Comparison of ENCODE assay signal across 9 cellular contexts in the genomic region with DNA sequence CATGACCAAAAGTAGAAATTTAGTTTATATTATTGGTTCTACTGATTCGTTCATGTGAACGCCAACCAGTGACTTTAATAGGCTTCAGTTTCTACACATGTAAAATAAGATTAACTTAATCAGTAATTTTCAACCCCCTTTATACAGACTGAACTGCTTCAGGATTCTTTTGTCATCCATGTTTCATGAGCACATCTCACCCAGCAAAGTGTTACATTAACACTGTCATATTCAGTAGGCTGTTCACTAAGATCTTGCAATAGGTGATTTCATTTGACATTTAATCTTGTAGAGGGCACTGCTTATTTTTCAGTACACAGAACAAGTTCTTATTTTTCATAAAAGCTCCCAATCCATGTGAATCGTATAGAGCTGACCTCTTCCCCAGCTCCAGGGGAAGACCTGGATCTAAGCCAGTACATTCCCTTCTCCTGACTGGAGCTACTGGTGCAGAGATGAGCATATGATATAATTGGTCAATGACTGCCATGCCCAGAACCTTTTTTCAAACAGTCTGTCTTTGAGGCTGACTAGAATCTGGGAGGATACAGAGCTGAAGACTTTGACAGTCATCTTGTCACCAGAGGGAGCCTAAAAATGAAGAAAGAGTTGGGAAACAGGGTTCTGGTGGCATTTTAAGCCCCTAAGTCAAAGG.
DNase-seq lines count a peak whose midpoint lies in the region; ATAC-seq, FAIRE-seq and TF ChIP-seq lines count a peak whose summit lies in the region.
"Had no signal": no experiment of that assay in that cellular context is flagged by ENCODE, and none has a peak within 500 bp of the region (broad histone marks: within the 10 kb centered on the region; RNA-seq: fewer than 3 reads in every experiment).

No MANE protein-coding gene starts in this region.

- no peak for TF ChIP-seq CTCF in BJ (IDR thresholded peaks at IDR 0.05; ENCODE audit: insufficient read depth, low read depth, low read length)
- TF ChIP-seq CTCF in bronchial epithelial cell (IDR thresholded peaks at IDR 0.05; ENCODE audit: insufficient read depth, low read length, severe bottlenecking), result no peak
- TF ChIP-seq CTCF in OCI-LY7 (conservative IDR thresholded peaks at IDR 0.05; ENCODE audit: low read length), result no peak

- H2BK15ac ChIP-seq in mesendoderm (replicated peaks; ENCODE audit: low read depth), result no peak overlapping the region

- peaks cover 10% of the 10 kb centered on the region for H3K4me1 ChIP-seq in mesendoderm (ENCODE audit: control insufficient read depth, low read depth, low read length)
- H3K4me1 ChIP-seq in OCI-LY7 (ENCODE audit: insufficient read depth, low read length, poor library complexity, severe bottlenecking), result no peaks in the 10 kb centered on the region

- H3K18ac ChIP-seq in mesendoderm (ENCODE audit: low read length), result peak overlapping the region; percentile 28

- peak overlapping the region; percentile 9 for H3K23ac ChIP-seq in mesendoderm (ENCODE audit: low read length)

- ATAC-seq in GM21528 (IDR thresholded peaks at IDR 0.05; ENCODE audit: low FRiP score, unreplicated experiment), result no peak

- no peaks in the 10 kb centered on the region for H3K36me3 ChIP-seq in BJ (ENCODE audit: control insufficient read depth, insufficient read depth, low read length)
- H3K36me3 ChIP-seq in bronchial epithelial cell (ENCODE audit: control insufficient read depth, insufficient read depth, low read length), result no peaks in the 10 kb centered on the region
- H3K36me3 ChIP-seq in mesendoderm (ENCODE audit: control insufficient read depth, insufficient read depth, low read length), result no peaks in the 10 kb centered on the region
- no peaks in the 10 kb centered on the region for H3K36me3 ChIP-seq in OCI-LY7 (ENCODE audit: insufficient read depth, low read length)

- no TSS peak for BruUV-seq in OCI-LY7 (replicated peaks; lab: Mats Ljungman, UMichigan)

- H3K9ac ChIP-seq in mesendoderm (ENCODE audit: low read length), result no peak overlapping the region

- no peaks in the 10 kb centered on the region for H4K20me1 ChIP-seq in OCI-LY7 (ENCODE audit: insufficient read depth, low read length)

- no peak overlapping the region for H4K8ac ChIP-seq in mesendoderm (ENCODE audit: low read depth, low read length)

- no peak overlapping the region for H2BK5ac ChIP-seq in mesendoderm (ENCODE audit: low read length)

- H3K4ac ChIP-seq in mesendoderm (ENCODE audit: low read depth, low read length), result no peak overlapping the region

- H3K27me3 ChIP-seq in BJ (ENCODE audit: control insufficient read depth, insufficient read depth, low read length) (no peaks in the 10 kb centered on the region), bronchial epithelial cell (ENCODE audit: control insufficient read depth, insufficient read depth, low read length) (no peaks in the 10 kb centered on the region), mesendoderm (ENCODE audit: insufficient read depth, low read length, poor library complexity) (no peaks in the 10 kb centered on the region)

- H3K79me1 ChIP-seq in mesendoderm (ENCODE audit: low read length), result peaks cover 2% of the 10 kb centered on the region

- peak; percentile 67 for DNase-seq in BJ (ENCODE audit: low read depth)
- peak; percentile 99 for DNase-seq in LHCN-M2 (ENCODE audit: low read depth)
- peak; percentile 90 for DNase-seq in bronchial epithelial cell (ENCODE audit: low read depth)
- no peak for DNase-seq in mesendoderm
- DNase-seq in stimulated activated CD4-positive, alpha-beta T cell treated with anti-CD3 and anti-CD28 coated beads, Interleukin-4, amount 100 ng/mL, for 1 hour, result no peak
- no peak for DNase-seq in SIG-M5 treated with dmso at 0.1 percent for 504 hours (lab: John Stamatoyannopoulos, UW; ENCODE audit: unreplicated experiment)
- no peak for DNase-seq in OCI-LY7 (ENCODE audit: low spot score)
- DNase-seq: KG1 had no signal

- H2AK5ac ChIP-seq in mesendoderm (ENCODE audit: low read length), result no peak overlapping the region

- no peak for FAIRE-seq in bronchial epithelial cell (lab: Jason Lieb, UNC)

- H3K79me2 ChIP-seq in mesendoderm (ENCODE audit: control insufficient read depth, insufficient read depth, low read length) (no peaks in the 10 kb centered on the region), OCI-LY7 (ENCODE audit: insufficient read depth, low read depth, low read length) (no peaks in the 10 kb centered on the region)

- no peak overlapping the region for H2BK120ac ChIP-seq in mesendoderm (ENCODE audit: low read depth, low read length)

- intact Hi-C loops in OCI-LY7 (cut with micrococcal nuclease; ENCODE audit: unreplicated experiment), result no loop called here

- no CpG with 5 or more reads among the region's 3 CpGs for WGBS in mesendoderm (ENCODE audit: extremely low coverage, insufficient coverage, low lambda C conversion rate)

- H3K9me2 ChIP-seq in OCI-LY7 (ENCODE audit: insufficient read depth, low read length), result no peaks in the 10 kb centered on the region

- H2AFZ ChIP-seq in OCI-LY7 (ENCODE audit: low read length), result no peak overlapping the region

- CTCF ChIA-PET in BJ (lab: Yijun Ruan, JAX) (interaction anchor here (0.5 to 1.4 kb wide), 8 partner anchors 8 to 153 kb away, joined by 3 to 6 read pairs (median 4); no protein-coding TSS in a partner anchor), OCI-LY7 (lab: Charles Lee; ENCODE audit: unreplicated experiment) (no interaction called here)

- H3K4me3 ChIP-seq in BJ (ENCODE audit: low read depth, low read length), result no peak overlapping the region
- no peak overlapping the region for H3K4me3 ChIP-seq in bronchial epithelial cell (ENCODE audit: low read depth, low read length)
- H3K4me3 ChIP-seq in mesendoderm (ENCODE audit: low read length), result no peak overlapping the region
- H3K4me3 ChIP-seq in OCI-LY7 (ENCODE audit: low read depth, low read length, poor library complexity, severe bottlenecking), result no peak overlapping the region

- H3K56ac ChIP-seq in mesendoderm (ENCODE audit: low read length), result no peak overlapping the region

- POLR2A ChIA-PET in BJ (lab: Charles Lee) (interaction anchor here (0.9 kb wide), 1 partner anchor 49 kb away, joined by 4 read pairs; no protein-coding TSS in a partner anchor), OCI-LY7 (lab: Charles Lee) (no interaction called here)

- H3K9me3 ChIP-seq in OCI-LY7 (ENCODE audit: low read length), result no peaks in the 10 kb centered on the region

- no peak overlapping the region for H3K4me2 ChIP-seq in mesendoderm (ENCODE audit: low read length)
- no peak overlapping the region for H3K4me2 ChIP-seq in OCI-LY7 (ENCODE audit: low read length)

- H3K27ac ChIP-seq in mesendoderm (ENCODE audit: low read depth, low read length), result no peak overlapping the region
- H3K27ac ChIP-seq in OCI-LY7 (ENCODE audit: low read depth, low read length, poor library complexity, severe bottlenecking), result no peak overlapping the region

- no peak overlapping the region for H4K5ac ChIP-seq in mesendoderm (ENCODE audit: low read length)

Comparison
In these comparisons a context has a peak if more than half of its experiments do, and no peak if none do; other contexts are left out.
1. DNase-seq: peak in BJ (single experiment), LHCN-M2 (single experiment) and bronchial epithelial cell (single experiment); none in mesendoderm (single experiment), stimulated activated CD4-positive, alpha-beta T cell treated with anti-CD3 and anti-CD28 coated beads, Interleukin-4, amount 100 ng/mL, for 1 hour (single experiment), SIG-M5 treated with dmso at 0.1 percent for 504 hours (single experiment) and OCI-LY7 (single experiment).